In the genomic region with DNA sequence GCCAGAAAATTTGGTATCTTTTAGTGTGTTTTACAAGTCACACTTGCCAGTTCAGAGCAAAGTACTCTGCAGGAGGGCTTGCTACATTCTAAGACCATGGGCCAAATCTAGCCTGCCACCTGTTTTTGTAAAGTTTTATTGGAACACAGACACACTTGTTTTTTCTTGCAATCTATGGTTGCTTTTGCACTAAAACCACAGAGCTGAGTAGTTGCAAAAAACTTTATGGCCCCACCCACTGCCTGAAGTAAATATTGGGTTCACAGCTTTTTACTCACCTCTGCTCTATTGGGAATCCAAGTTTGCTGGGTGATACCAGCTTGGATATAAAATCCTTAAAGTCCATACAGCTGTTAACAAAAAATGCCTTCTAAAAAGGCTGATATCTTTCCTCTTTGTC, we compare ENCODE assay signal across 18 cellular contexts.
DNase-seq lines count a peak whose midpoint lies in the region; ATAC-seq and TF ChIP-seq lines count a peak whose summit lies in the region.
"Had no signal": no experiment of that assay in that cellular context is flagged by ENCODE, and none has a peak within 500 bp of the region (broad histone marks: within the 10 kb centered on the region; RNA-seq: fewer than 3 reads in every experiment).

No MANE protein-coding gene starts in this region.

- intact Hi-C loops in natural killer cell (cut with micrococcal nuclease): loop anchor here (1.0 to 10.0 kb wide), 5 partner anchors 50 to 1098 kb away; no protein-coding TSS in a partner anchor

- peaks cover 4% of the 10 kb centered on the region for H3K36me3 Mint-ChIP-seq in central memory CD8-positive, alpha-beta T cell (ENCODE audit: insufficient read depth)
- peaks cover 10% of the 10 kb centered on the region for H3K36me3 Mint-ChIP-seq in natural killer cell

- peaks cover 10 to 78% of the 10 kb centered on the region in 2 experiments; a peak in 2 of 3 replicates for H3K36me3 ChIP-seq in HEK293 (ENCODE audit: control insufficient read depth in 2 of 2, insufficient read depth in 1 of 2, low read length in 2 of 2)

- no peak overlapping the region for H3K4me3 Mint-ChIP-seq in central memory CD8-positive, alpha-beta T cell
- peak overlapping the region; percentile 78 for H3K4me3 Mint-ChIP-seq in natural killer cell
- H3K4me3 Mint-ChIP-seq: CD4-positive, alpha-beta T cell; HFFc6 had no signal

- H3K4me1 Mint-ChIP-seq in central memory CD8-positive, alpha-beta T cell: peaks cover 22% of the 10 kb centered on the region
- H3K4me1 Mint-ChIP-seq in natural killer cell: peaks cover 30% of the 10 kb centered on the region in 2 donors

- no peak overlapping the region for H3K27ac ChIP-seq in HEK293 (ENCODE audit: extremely low read depth, low read depth, low read length)
- H3K27ac ChIP-seq: Peyer's patch had no signal

- H3K9me3 ChIP-seq in HEK293 (ENCODE audit: control insufficient read depth, insufficient read depth, low read depth, low read length): no peaks in the 10 kb centered on the region

- DNase-seq in AG10803 (ENCODE audit: low read depth): peak; percentile 35
- no peak for DNase-seq in central memory CD8-positive, alpha-beta T cell (ENCODE audit: low spot score in 2 of 2)
- no peak for DNase-seq in natural killer cell
- DNase-seq: ACHN; CD4-positive, alpha-beta T cell; HFFc6; NCI-H1105; NCI-H1694 treated with DMSO at 0.1 percent for 48 hours; NCI-H2107; NCI-H2227 treated with DMSO at 0.1 percent for 48 hours; NCI-H524; Peyer's patch; SHP77 had no signal

- H3K4me3 ChIP-seq in AG10803 (ENCODE audit: low read length) (no peak overlapping the region), HEK293 (ENCODE audit: low read depth, low read length) (no peak overlapping the region)
- H3K4me3 ChIP-seq: Peyer's patch had no signal

- CTCF ChIA-PET in HEK293 (lab: Yijun Ruan, JAX): interaction anchor here (0.7 to 2.0 kb wide), 10 partner anchors 10 to 1096 kb away, joined by 3 to 13 read pairs (median 4); no protein-coding TSS in a partner anchor

- H3K4me1 ChIP-seq in HEK293 (ENCODE audit: control insufficient read depth, insufficient read depth, low read length): no peaks in the 10 kb centered on the region
- H3K4me1 ChIP-seq: Peyer's patch had no signal

- no peaks in the 10 kb centered on the region for H3K27me3 Mint-ChIP-seq in central memory CD8-positive, alpha-beta T cell
- no peaks in the 10 kb centered on the region for H3K27me3 Mint-ChIP-seq in natural killer cell (ENCODE audit: low read depth in 2 of 2)
- H3K27me3 Mint-ChIP-seq: CD4-positive, alpha-beta T cell had no signal

- peak; percentile 36 for ATAC-seq in central memory CD8-positive, alpha-beta T cell (replicated peaks; ENCODE audit: extremely low read depth, poor library complexity, severe bottlenecking)
- ATAC-seq in natural killer cell (peak; percentile 52 to 77 (median 75)), GM18520 (IDR thresholded peaks at IDR 0.05; ENCODE audit: unreplicated experiment) (no peak), HG03378 (IDR thresholded peaks at IDR 0.05; ENCODE audit: unreplicated experiment) (no peak)
- ATAC-seq in activated CD4-positive, CD25-positive, alpha-beta regulatory T cell treated with anti-CD3 and anti-CD28 coated beads, Interleukin-2, amount 50 U/mL, for 24 hours: no peak
- ATAC-seq: SK-N-SH treated with all-trans-retinoic acid at 6 μM for 48 hours had no signal

- TF ChIP-seq CTCF in AG10803 (conservative IDR thresholded peaks at IDR 0.05; ENCODE audit: low read length): no peak
- no peak for TF ChIP-seq CTCF in HEK293 (tag by site-specific recombination; IDR thresholded peaks at IDR 0.05)
- TF ChIP-seq CTCF in natural killer cell (IDR thresholded peaks at IDR 0.05): no peak

- peak overlapping the region; percentile 71 for H3K27ac Mint-ChIP-seq in central memory CD8-positive, alpha-beta T cell (ENCODE audit: low read depth)
- peak overlapping the region; percentile 84 to 87 for H3K27ac Mint-ChIP-seq in natural killer cell
- H3K27ac Mint-ChIP-seq: CD4-positive, alpha-beta T cell; HFFc6 had no signal

- POLR2A ChIA-PET in HEK293 (lab: Yijun Ruan, JAX): no interaction called here

- H3K9me3 Mint-ChIP-seq in central memory CD8-positive, alpha-beta T cell: peaks cover 7% of the 10 kb centered on the region
- peaks cover 3 to 4% of the 10 kb centered on the region in 2 donors for H3K9me3 Mint-ChIP-seq in natural killer cell

TF ChIP-seq in HEK293, 187 proteins besides CTCF, POLR2A, EP300 and RAD21:
- TF ChIP-seq, protein P1, sequence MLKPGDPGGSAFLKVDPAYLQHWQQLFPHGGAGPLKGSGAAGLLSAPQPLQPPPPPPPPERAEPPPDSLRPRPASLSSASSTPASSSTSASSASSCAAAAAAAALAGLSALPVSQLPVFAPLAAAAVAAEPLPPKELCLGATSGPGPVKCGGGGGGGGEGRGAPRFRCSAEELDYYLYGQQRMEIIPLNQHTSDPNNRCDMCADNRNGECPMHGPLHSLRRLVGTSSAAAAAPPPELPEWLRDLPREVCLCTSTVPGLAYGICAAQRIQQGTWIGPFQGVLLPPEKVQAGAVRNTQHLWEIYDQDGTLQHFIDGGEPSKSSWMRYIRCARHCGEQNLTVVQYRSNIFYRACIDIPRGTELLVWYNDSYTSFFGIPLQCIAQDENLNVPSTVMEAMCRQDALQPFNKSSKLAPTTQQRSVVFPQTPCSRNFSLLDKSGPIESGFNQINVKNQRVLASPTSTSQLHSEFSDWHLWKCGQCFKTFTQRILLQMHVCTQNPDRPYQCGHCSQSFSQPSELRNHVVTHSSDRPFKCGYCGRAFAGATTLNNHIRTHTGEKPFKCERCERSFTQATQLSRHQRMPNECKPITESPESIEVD (tag by site-specific recombination; IDR thresholded peaks at IDR 0.05): peak; percentile 72
- TF ChIP-seq FEZF1 (tag by site-specific recombination; IDR thresholded peaks at IDR 0.05) (peak; percentile 36), ZNF585B (tag by site-specific recombination; IDR thresholded peaks at IDR 0.05) (no peak), ZNF146 (tag by site-specific recombination; IDR thresholded peaks at IDR 0.05) (no peak), TCF7L2 (IDR thresholded peaks at IDR 0.05; ENCODE audit: borderline replicate concordance, low read depth, low read length) (no peak), GFI1B (tag by site-specific recombination; IDR thresholded peaks at IDR 0.05) (no peak), ZNF626 (tag by site-specific recombination; IDR thresholded peaks at IDR 0.05) (no peak), ZNF501 (tag by site-specific recombination; IDR thresholded peaks at IDR 0.05) (no peak), SP3 (tag by site-specific recombination; IDR thresholded peaks at IDR 0.05) (no peak), SP7 (tag by site-specific recombination; IDR thresholded peaks at IDR 0.05) (no peak)
- TF ChIP-seq, protein P2, sequence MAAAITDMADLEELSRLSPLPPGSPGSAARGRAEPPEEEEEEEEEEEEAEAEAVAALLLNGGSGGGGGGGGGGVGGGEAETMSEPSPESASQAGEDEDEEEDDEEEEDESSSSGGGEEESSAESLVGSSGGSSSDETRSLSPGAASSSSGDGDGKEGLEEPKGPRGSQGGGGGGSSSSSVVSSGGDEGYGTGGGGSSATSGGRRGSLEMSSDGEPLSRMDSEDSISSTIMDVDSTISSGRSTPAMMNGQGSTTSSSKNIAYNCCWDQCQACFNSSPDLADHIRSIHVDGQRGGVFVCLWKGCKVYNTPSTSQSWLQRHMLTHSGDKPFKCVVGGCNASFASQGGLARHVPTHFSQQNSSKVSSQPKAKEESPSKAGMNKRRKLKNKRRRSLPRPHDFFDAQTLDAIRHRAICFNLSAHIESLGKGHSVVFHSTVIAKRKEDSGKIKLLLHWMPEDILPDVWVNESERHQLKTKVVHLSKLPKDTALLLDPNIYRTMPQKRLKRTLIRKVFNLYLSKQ (tag by site-specific recombination; IDR thresholded peaks at IDR 0.05; ENCODE audit: borderline replicate concordance): no peak
- TF ChIP-seq, protein P3, sequence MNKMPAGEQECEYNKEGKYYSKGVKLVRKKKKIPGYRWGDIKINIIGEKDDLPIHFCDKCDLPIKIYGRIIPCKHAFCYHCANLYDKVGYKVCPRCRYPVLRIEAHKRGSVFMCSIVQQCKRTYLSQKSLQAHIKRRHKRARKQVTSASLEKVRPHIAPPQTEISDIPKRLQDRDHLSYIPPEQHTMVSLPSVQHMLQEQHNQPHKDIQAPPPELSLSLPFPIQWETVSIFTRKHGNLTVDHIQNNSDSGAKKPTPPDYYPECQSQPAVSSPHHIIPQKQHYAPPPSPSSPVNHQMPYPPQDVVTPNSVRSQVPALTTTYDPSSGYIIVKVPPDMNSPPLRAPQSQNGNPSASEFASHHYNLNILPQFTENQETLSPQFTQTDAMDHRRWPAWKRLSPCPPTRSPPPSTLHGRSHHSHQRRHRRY (tag by site-specific recombination; IDR thresholded peaks at IDR 0.05): no peak
- TF ChIP-seq, protein P4, sequence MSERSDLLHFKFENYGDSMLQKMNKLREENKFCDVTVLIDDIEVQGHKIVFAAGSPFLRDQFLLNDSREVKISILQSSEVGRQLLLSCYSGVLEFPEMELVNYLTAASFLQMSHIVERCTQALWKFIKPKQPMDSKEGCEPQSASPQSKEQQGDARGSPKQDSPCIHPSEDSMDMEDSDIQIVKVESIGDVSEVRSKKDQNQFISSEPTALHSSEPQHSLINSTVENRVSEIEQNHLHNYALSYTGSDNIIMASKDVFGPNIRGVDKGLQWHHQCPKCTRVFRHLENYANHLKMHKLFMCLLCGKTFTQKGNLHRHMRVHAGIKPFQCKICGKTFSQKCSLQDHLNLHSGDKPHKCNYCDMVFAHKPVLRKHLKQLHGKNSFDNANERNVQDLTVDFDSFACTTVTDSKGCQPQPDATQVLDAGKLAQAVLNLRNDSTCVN (tag by site-specific recombination; optimal IDR thresholded peaks at IDR 0.05): no peak
- TF ChIP-seq, protein P5, sequence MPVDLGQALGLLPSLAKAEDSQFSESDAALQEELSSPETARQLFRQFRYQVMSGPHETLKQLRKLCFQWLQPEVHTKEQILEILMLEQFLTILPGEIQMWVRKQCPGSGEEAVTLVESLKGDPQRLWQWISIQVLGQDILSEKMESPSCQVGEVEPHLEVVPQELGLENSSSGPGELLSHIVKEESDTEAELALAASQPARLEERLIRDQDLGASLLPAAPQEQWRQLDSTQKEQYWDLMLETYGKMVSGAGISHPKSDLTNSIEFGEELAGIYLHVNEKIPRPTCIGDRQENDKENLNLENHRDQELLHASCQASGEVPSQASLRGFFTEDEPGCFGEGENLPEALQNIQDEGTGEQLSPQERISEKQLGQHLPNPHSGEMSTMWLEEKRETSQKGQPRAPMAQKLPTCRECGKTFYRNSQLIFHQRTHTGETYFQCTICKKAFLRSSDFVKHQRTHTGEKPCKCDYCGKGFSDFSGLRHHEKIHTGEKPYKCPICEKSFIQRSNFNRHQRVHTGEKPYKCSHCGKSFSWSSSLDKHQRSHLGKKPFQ (tag by site-specific recombination; IDR thresholded peaks at IDR 0.05): 0 out of 2 replicates have a peak, but pooled peaks have one; percentile 30

Comparison
In these comparisons a context has a peak if more than half of its experiments do, and no peak if none do; other contexts are left out.
1. ATAC-seq: peak in central memory CD8-positive, alpha-beta T cell (single experiment) and natural killer cell (3 of 3); none in GM18520 (single experiment), activated CD4-positive, CD25-positive, alpha-beta regulatory T cell treated with anti-CD3 and anti-CD28 coated beads, Interleukin-2, amount 50 U/mL, for 24 hours (0 of 2) and HG03378 (single experiment).